ENCODE assay signal across 21 cellular contexts in the genomic region with DNA sequence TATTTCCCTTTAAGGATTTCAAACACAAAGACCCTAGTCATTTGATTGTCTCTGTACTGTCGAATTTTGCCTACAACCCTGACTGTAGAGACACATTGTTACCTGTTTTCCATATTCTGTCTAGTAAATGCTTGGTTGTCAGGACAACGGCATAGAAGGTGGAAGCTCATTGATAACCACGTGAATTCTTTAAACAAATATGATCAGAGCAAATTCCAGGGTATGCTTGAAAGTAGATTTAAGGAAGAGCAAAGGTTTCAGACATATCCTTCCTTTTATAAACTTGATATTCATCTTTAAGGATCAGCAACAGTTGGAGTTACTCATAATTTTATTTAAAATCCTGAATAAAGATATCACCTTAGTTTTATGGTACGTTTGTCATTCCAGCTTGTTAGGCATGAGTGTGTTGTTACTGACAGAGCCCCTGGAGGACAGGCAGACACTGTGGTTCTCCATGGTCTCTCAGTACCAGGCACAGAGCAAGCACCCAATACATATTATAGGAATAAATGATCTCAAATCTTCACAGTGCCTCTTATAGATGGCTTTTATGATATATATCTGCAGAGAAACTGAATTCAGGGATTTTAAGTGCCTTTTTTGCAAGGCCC.
DNase-seq lines count a peak whose midpoint lies in the region; ATAC-seq, FAIRE-seq and TF ChIP-seq lines count a peak whose summit lies in the region.
"Had no signal": no experiment of that assay in that cellular context is flagged by ENCODE, and none has a peak within 500 bp of the region (broad histone marks: within the 10 kb centered on the region; RNA-seq: fewer than 3 reads in every experiment).

No MANE protein-coding gene starts in this region.

- TF ChIP-seq CTCF in Loucy (conservative IDR thresholded peaks at IDR 0.05; ENCODE audit: low read length) (no peak), progenitor cell of endocrine pancreas (IDR thresholded peaks at IDR 0.05; ENCODE audit: unreplicated experiment) (no peak)

- no peaks in the 10 kb centered on the region for H3K27me3 Mint-ChIP-seq in progenitor cell of endocrine pancreas
- H3K27me3 Mint-ChIP-seq: stimulated activated naive CD8-positive, alpha-beta T cell treated with anti-CD3 and anti-CD28 coated beads, Interleukin-15, amount 100 ng/mL, for 72 hours had no signal

- no peaks in the 10 kb centered on the region for H3K79me2 ChIP-seq in Loucy (ENCODE audit: insufficient read depth, low read length)

- H3K9me3 ChIP-seq in Loucy (ENCODE audit: insufficient read depth, low read depth, low read length), result no peaks in the 10 kb centered on the region

- FAIRE-seq in islet of Langerhans (lab: Jason Lieb, UNC), result peak; percentile 97

- peaks cover 14% of the 10 kb centered on the region for H3K4me1 Mint-ChIP-seq in progenitor cell of endocrine pancreas (ENCODE audit: low read depth)

- no peaks in the 10 kb centered on the region for H3F3A ChIP-seq in Loucy (ENCODE audit: low read depth)

- H3K4me2 ChIP-seq in Loucy (ENCODE audit: low read depth, low read length, poor library complexity, severe bottlenecking), result no peak overlapping the region

- H3K4me3 ChIP-seq in Loucy (ENCODE audit: low read length, poor library complexity, severe bottlenecking), result no peak overlapping the region

- no peaks in the 10 kb centered on the region for H4K20me1 ChIP-seq in Loucy (ENCODE audit: insufficient read depth, low read length, poor library complexity, severe bottlenecking)

- peaks cover 7% of the 10 kb centered on the region for H3K9me3 Mint-ChIP-seq in progenitor cell of endocrine pancreas (ENCODE audit: low read depth)
- H3K9me3 Mint-ChIP-seq: stimulated activated naive CD8-positive, alpha-beta T cell treated with anti-CD3 and anti-CD28 coated beads, Interleukin-15, amount 100 ng/mL, for 72 hours had no signal

- no peaks in the 10 kb centered on the region for H3K9me2 ChIP-seq in Loucy (replicated peaks; ENCODE audit: low read depth, low read length)

- peak overlapping the region; percentile 2 for H3K9ac ChIP-seq in Loucy (ENCODE audit: low read depth, low read length, poor library complexity, severe bottlenecking)

- no peaks in the 10 kb centered on the region for H3K36me3 ChIP-seq in Loucy (ENCODE audit: insufficient read depth, low read length)
- H3K36me3 ChIP-seq: right atrium auricular region had no signal

- peak overlapping the region; percentile 42 for H3K27ac Mint-ChIP-seq in progenitor cell of endocrine pancreas
- H3K27ac Mint-ChIP-seq: stimulated activated naive CD8-positive, alpha-beta T cell treated with anti-CD3 and anti-CD28 coated beads, Interleukin-15, amount 100 ng/mL, for 72 hours had no signal

- H3K4me3 Mint-ChIP-seq in progenitor cell of endocrine pancreas (ENCODE audit: low read depth), result peak overlapping the region; percentile 41
- H3K4me3 Mint-ChIP-seq: stimulated activated naive CD8-positive, alpha-beta T cell treated with anti-CD3 and anti-CD28 coated beads, Interleukin-15, amount 100 ng/mL, for 72 hours had no signal

- H3K4me1 ChIP-seq in Loucy (ENCODE audit: insufficient read depth, low read length, poor library complexity, severe bottlenecking), result peaks cover 16% of the 10 kb centered on the region

- no peaks in the 10 kb centered on the region for H3K27me3 ChIP-seq in Loucy (ENCODE audit: insufficient read depth, low read length, poor library complexity, severe bottlenecking)
- H3K27me3 ChIP-seq: right atrium auricular region had no signal

- H2AFZ ChIP-seq in Loucy (ENCODE audit: low read length), result no peak overlapping the region; the same call in 1 of the 2 replicates

- H3K36me3 Mint-ChIP-seq in progenitor cell of endocrine pancreas (ENCODE audit: insufficient read depth), result peaks cover 3% of the 10 kb centered on the region

- ATAC-seq in GM21619 (IDR thresholded peaks at IDR 0.05; ENCODE audit: unreplicated experiment), result no peak
- no peak for ATAC-seq in GM19397 (IDR thresholded peaks at IDR 0.05; ENCODE audit: unreplicated experiment)
- ATAC-seq: stimulated activated naive CD8-positive, alpha-beta T cell treated with anti-CD3 and anti-CD28 coated beads, Interleukin-15, amount 100 ng/mL, for 72 hours had no signal

- peak; percentile 30 for DNase-seq in SW480 (ENCODE audit: low spot score)
- DNase-seq in progenitor cell of endocrine pancreas (ENCODE audit: low spot score, unreplicated experiment), result no peak
- DNase-seq in stimulated activated CD4-positive, alpha-beta T cell treated with anti-CD3 and anti-CD28 coated beads, Interleukin-1b, Interleukin-23, amount 100 ng/mL, for 48 hours, result no peak
- DNase-seq in NCI-H82 treated with DMSO at 0.1 percent for 48 hours (lab: John Stamatoyannopoulos, UW; ENCODE audit: unreplicated experiment), result no peak
- DNase-seq: activated CD4-positive, alpha-beta T cell treated with anti-CD3 and anti-CD28 coated beads for 4 hours; activated CD8-positive, alpha-beta memory T cell treated with anti-CD3 and anti-CD28 coated beads, Interleukin-2, amount 50 U/mL, for 4 hours; activated effector memory CD4-positive, alpha-beta T cell treated with anti-CD3 and anti-CD28 coated beads, Interleukin-2, amount 50 U/mL, for 16 hours; caudate nucleus; effector memory CD4-positive, alpha-beta T cell; Karpas-422; kidney; midbrain; NCI-H1105 treated with DMSO at 0.1 percent for 48 hours; NCI-H2171; stimulated activated naive CD8-positive, alpha-beta T cell treated with anti-CD3 and anti-CD28 coated beads, Interleukin-15, amount 100 ng/mL, for 72 hours; T1000 had no signal
